In genomic region chr1:20551945-20552727, GRCh38 we compare ENCODE assay signal across 1 cellular context.
TF ChIP-seq lines count a peak whose summit lies in the region.

Gene FAM43B, plus strand, starts transcription at chr1:20552573. Its CDS starts 401 bp downstream, at chr1:20552974.

TF ChIP-seq in HepG2, 621 proteins besides CTCF, POLR2A, EP300 and RAD21 (continued from another document and continues in another):
- no peak; the same call in 1 of the 2 replicates for TF ChIP-seq ZNF572 (CRISPR knock-in tag; IDR thresholded peaks at IDR 0.05)
- TF ChIP-seq, protein P1, sequence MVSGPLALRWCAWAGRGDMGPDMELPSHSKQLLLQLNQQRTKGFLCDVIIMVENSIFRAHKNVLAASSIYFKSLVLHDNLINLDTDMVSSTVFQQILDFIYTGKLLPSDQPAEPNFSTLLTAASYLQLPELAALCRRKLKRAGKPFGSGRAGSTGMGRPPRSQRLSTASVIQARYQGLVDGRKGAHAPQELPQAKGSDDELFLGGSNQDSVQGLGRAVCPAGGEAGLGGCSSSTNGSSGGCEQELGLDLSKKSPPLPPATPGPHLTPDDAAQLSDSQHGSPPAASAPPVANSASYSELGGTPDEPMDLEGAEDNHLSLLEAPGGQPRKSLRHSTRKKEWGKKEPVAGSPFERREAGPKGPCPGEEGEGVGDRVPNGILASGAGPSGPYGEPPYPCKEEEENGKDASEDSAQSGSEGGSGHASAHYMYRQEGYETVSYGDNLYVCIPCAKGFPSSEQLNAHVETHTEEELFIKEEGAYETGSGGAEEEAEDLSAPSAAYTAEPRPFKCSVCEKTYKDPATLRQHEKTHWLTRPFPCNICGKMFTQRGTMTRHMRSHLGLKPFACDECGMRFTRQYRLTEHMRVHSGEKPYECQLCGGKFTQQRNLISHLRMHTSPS (CRISPR knock-in tag; IDR thresholded peaks at IDR 0.05; ENCODE audit: low read depth), result peak; percentile 50
- TF ChIP-seq JARID2 (CRISPR knock-in tag; IDR thresholded peaks at IDR 0.05; ENCODE audit: insufficient replicate concordance), result peak; percentile 30
- peak; percentile 73 for TF ChIP-seq HNRNPK (IDR thresholded peaks at IDR 0.05; ENCODE audit: low read depth, low read length, poor library complexity, severe bottlenecking)
- no peak for TF ChIP-seq PAWR (CRISPR knock-in tag; IDR thresholded peaks at IDR 0.05; ENCODE audit: borderline replicate concordance)
- peak; percentile 57 for TF ChIP-seq ARID4A (CRISPR knock-in tag; IDR thresholded peaks at IDR 0.05; ENCODE audit: borderline replicate concordance)
- TF ChIP-seq NAIF1 (CRISPR knock-in tag; IDR thresholded peaks at IDR 0.05; ENCODE audit: borderline replicate concordance), result peak; percentile 81; the same call in 1 of the 2 replicates
- TF ChIP-seq CBX1 (IDR thresholded peaks at IDR 0.05; ENCODE audit: low read depth), result no peak
- TF ChIP-seq ZSCAN25 (CRISPR knock-in tag; IDR thresholded peaks at IDR 0.05), result peak; percentile 90
- TF ChIP-seq HNRNPUL1 (IDR thresholded peaks at IDR 0.05; ENCODE audit: low read depth, low read length), result no peak
- TF ChIP-seq, protein P2, sequence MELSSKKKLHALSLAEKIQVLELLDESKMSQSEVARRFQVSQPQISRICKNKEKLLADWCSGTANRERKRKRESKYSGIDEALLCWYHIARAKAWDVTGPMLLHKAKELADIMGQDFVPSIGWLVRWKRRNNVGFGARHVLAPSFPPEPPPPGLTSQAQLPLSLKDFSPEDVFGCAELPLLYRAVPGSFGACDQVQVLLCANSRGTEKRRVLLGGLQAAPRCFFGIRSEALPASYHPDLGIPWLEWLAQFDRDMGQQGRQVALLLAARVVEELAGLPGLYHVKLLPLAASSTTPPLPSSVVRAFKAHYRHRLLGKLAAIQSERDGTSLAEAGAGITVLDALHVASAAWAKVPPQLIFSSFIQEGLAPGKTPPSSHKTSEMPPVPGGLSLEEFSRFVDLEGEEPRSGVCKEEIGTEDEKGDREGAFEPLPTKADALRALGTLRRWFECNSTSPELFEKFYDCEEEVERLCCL (CRISPR knock-in tag; IDR thresholded peaks at IDR 0.05; ENCODE audit: borderline replicate concordance), result no peak
- TF ChIP-seq TCF12 (IDR thresholded peaks at IDR 0.05), result no peak
- TF ChIP-seq TCF12 (CRISPR knock-in tag; IDR thresholded peaks at IDR 0.05), result no peak; the same call in 1 of the 2 replicates
- peak; percentile 69 for TF ChIP-seq ZNF687 (CRISPR knock-in tag; IDR thresholded peaks at IDR 0.05)
- no peak for TF ChIP-seq ZNF546 (CRISPR knock-in tag; conservative IDR thresholded peaks at IDR 0.05)
- 0 out of 2 replicates have a peak, but pooled peaks have one; percentile 52 for TF ChIP-seq FIP1L1 (IDR thresholded peaks at IDR 0.05; ENCODE audit: borderline replicate concordance, insufficient read depth, low read depth, low read length)
- TF ChIP-seq NFIB (CRISPR knock-in tag; IDR thresholded peaks at IDR 0.05; ENCODE audit: borderline replicate concordance), result no peak
- TF ChIP-seq IRF2 (CRISPR knock-in tag; IDR thresholded peaks at IDR 0.05), result peak; percentile 28; the same call in 1 of the 2 replicates
- TF ChIP-seq ZNF296 (CRISPR knock-in tag; conservative IDR thresholded peaks at IDR 0.05), result peak; percentile 21; the same call in 1 of the 2 replicates
- TF ChIP-seq, protein P3, sequence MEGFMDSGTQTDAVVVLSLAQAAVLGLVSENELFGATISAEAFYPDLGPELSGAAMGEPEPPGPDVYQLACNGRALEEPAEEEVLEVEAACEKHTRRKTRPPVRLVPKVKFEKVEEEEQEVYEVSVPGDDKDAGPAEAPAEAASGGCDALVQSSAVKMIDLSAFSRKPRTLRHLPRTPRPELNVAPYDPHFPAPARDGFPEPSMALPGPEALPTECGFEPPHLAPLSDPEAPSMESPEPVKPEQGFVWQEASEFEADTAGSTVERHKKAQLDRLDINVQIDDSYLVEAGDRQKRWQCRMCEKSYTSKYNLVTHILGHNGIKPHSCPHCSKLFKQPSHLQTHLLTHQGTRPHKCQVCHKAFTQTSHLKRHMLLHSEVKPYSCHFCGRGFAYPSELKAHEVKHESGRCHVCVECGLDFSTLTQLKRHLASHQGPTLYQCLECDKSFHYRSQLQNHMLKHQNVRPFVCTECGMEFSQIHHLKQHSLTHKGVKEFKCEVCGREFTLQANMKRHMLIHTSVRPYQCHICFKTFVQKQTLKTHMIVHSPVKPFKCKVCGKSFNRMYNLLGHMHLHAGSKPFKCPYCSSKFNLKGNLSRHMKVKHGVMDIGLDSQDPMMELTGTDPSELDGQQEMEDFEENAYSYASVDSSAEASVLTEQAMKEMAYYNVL (CRISPR knock-in tag; IDR thresholded peaks at IDR 0.05; ENCODE audit: borderline replicate concordance), result 0 out of 2 replicates have a peak, but pooled peaks have one; percentile 15
- no peak for TF ChIP-seq SUZ12 (IDR thresholded peaks at IDR 0.05; ENCODE audit: low read depth, low read length)
- no peak for TF ChIP-seq PITX1 (CRISPR knock-in tag; IDR thresholded peaks at IDR 0.05)
- TF ChIP-seq RBFOX2 (IDR thresholded peaks at IDR 0.05; ENCODE audit: low read depth, low read length), result peak; percentile 89
- TF ChIP-seq HMG20A (CRISPR knock-in tag; IDR thresholded peaks at IDR 0.05; ENCODE audit: borderline replicate concordance), result no peak
- no peak for TF ChIP-seq ZSCAN30 (CRISPR knock-in tag; IDR thresholded peaks at IDR 0.05)
- TF ChIP-seq TFDP2 (CRISPR knock-in tag; IDR thresholded peaks at IDR 0.05), result peak; percentile 28; the same call in 1 of the 2 replicates
- no peak; the same call in 1 of the 2 replicates for TF ChIP-seq SMAD1 (CRISPR knock-in tag; IDR thresholded peaks at IDR 0.05; ENCODE audit: borderline replicate concordance, low read depth)
- peak; percentile 74 for TF ChIP-seq SRSF1 (optimal IDR thresholded peaks at IDR 0.05; ENCODE audit: low read depth, low read length)
- no peak for TF ChIP-seq DNMT1 (CRISPR knock-in tag; IDR thresholded peaks at IDR 0.05)
- TF ChIP-seq HNRNPL (IDR thresholded peaks at IDR 0.05; ENCODE audit: low read depth, low read length), result peak; percentile 86
- peak; percentile 32 for TF ChIP-seq SKI (IDR thresholded peaks at IDR 0.05; ENCODE audit: partially characterized antibody)
- no peak; the same call in 1 of the 2 replicates for TF ChIP-seq RARA (CRISPR knock-in tag; IDR thresholded peaks at IDR 0.05)
- TF ChIP-seq MXD3 (CRISPR knock-in tag; IDR thresholded peaks at IDR 0.05), result no peak
- 0 out of 2 replicates have a peak, but pooled peaks have one; percentile 53 for TF ChIP-seq MED13 (CRISPR knock-in tag; IDR thresholded peaks at IDR 0.05)
- TF ChIP-seq SP1 (IDR thresholded peaks at IDR 0.05), result no peak
- peak; percentile 26; the same call in 1 of the 2 replicates for TF ChIP-seq SP1 (CRISPR knock-in tag; IDR thresholded peaks at IDR 0.05)
- TF ChIP-seq, protein P4, sequence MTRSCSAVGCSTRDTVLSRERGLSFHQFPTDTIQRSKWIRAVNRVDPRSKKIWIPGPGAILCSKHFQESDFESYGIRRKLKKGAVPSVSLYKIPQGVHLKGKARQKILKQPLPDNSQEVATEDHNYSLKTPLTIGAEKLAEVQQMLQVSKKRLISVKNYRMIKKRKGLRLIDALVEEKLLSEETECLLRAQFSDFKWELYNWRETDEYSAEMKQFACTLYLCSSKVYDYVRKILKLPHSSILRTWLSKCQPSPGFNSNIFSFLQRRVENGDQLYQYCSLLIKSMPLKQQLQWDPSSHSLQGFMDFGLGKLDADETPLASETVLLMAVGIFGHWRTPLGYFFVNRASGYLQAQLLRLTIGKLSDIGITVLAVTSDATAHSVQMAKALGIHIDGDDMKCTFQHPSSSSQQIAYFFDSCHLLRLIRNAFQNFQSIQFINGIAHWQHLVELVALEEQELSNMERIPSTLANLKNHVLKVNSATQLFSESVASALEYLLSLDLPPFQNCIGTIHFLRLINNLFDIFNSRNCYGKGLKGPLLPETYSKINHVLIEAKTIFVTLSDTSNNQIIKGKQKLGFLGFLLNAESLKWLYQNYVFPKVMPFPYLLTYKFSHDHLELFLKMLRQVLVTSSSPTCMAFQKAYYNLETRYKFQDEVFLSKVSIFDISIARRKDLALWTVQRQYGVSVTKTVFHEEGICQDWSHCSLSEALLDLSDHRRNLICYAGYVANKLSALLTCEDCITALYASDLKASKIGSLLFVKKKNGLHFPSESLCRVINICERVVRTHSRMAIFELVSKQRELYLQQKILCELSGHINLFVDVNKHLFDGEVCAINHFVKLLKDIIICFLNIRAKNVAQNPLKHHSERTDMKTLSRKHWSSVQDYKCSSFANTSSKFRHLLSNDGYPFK (CRISPR knock-in tag; IDR thresholded peaks at IDR 0.05; ENCODE audit: borderline replicate concordance), result peak; percentile 94
- TF ChIP-seq HCFC1 (IDR thresholded peaks at IDR 0.05; ENCODE audit: low read depth, low read length), result no peak
- TF ChIP-seq, protein P5, sequence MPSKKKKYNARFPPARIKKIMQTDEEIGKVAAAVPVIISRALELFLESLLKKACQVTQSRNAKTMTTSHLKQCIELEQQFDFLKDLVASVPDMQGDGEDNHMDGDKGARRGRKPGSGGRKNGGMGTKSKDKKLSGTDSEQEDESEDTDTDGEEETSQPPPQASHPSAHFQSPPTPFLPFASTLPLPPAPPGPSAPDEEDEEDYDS (CRISPR knock-in tag; IDR thresholded peaks at IDR 0.05), result peak; percentile 91
- no peak for TF ChIP-seq NCOA2 (CRISPR knock-in tag; IDR thresholded peaks at IDR 0.05)
